Comparison of ENCODE assay signal across 8 cellular contexts in the genomic region with DNA sequence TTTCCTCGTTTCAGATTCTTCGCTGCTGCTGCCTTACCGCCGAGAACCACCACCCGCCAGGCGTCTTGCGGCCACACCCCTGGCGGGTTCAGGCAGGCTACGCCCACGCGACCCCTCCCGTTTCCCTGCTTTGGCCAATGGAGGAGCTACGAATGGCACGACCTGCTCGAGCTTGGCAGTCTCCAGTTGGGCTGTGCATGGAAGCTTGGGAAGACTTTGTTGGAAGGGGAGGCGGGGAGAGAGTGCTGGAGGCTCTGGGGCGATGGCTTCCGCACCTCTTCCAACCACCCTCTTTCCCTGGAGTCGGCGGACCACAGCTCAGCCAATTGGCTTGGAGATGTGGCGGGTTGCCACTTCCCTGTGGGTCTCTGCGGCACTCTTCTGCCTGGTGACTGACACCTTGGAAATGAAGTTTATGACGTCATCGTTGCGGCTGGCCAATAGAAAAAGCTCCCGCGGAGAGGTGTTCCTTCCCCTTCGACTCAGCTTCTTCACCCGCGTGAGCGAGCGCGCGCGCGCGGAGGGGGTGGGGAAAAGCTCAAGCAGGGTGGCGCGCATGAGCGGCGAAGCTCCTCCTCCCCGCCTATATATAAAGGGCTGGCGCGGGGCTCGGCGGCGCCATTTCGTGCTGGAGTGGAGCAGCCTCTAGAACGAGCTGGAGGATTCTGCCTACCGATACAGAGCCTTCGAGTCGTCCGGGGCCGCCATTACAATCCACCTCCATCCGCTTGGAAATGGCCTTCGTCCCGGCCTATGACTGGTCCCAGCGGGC. TPM values are rescaled to one million over a fixed set of nuclear protein-coding genes. Genes with fewer than 3 reads are reported as not detected.
DNase-seq lines count a peak whose midpoint lies in the region; ATAC-seq, FAIRE-seq and TF ChIP-seq lines count a peak whose summit lies in the region.

No MANE protein-coding gene starts in this region.

- peak overlapping the region; percentile 98 to 99 for H3K27ac ChIP-seq in small intestine (ENCODE audit: low read depth in 1 of 2, low read length in 1 of 2)

- H3K36me3 Mint-ChIP-seq in WTC11: peaks cover 67% of the 10 kb centered on the region

- peak; percentile 100 for TF ChIP-seq POLR2A in GM18951 (IDR thresholded peaks at IDR 0.05; ENCODE audit: extremely low read depth, insufficient read depth, insufficient read length)

- peak; percentile 99 for DNase-seq in AG09309 (ENCODE audit: low read depth)
- DNase-seq in NCI-H2227 treated with DMSO at 0.1 percent for 48 hours (lab: John Stamatoyannopoulos, UW): peak; percentile 99
- DNase-seq in WTC11 (ENCODE audit: low spot score): peak; percentile 99
- DNase-seq in cardiac fibroblast (ENCODE audit: low read depth in 2 of 2): peak; percentile 100
- DNase-seq in iPS-NIHi7 (ENCODE audit: extremely low spot score): peak; percentile 87
- peak; percentile 100 for DNase-seq in small intestine

- peak overlapping the region; percentile 98 for H3K4me3 Mint-ChIP-seq in WTC11

- POLR2A ChIA-PET in WTC11 (lab: Charles Lee): interaction anchor here (0.6 to 7.0 kb wide), 49 partner anchors 9 to 1980 kb away, joined by 3 to 146 read pairs (median 4); partner anchors contain the start of genes ATP6V1G2, B3GALT4, CUTA and HLA-DMA

- peaks cover 1 to 5% of the 10 kb centered on the region in 2 donors for H3K4me1 ChIP-seq in small intestine (ENCODE audit: control insufficient read depth in 2 of 2, insufficient read depth in 1 of 2, low read depth in 1 of 2, low read length in 1 of 2)

- peak overlapping the region; percentile 100 for H3K27ac Mint-ChIP-seq in WTC11

- H3K27me3 Mint-ChIP-seq in WTC11 (ENCODE audit: low read depth): peaks cover 4% of the 10 kb centered on the region; the same call in 1 of the 2 replicates

- peak; percentile 5 for TF ChIP-seq CTCF in AG09309 (IDR thresholded peaks at IDR 0.05; ENCODE audit: control insufficient read depth, insufficient read depth, low read depth, low read length, missing control alignments)
- no peak for TF ChIP-seq CTCF in WTC11 (IDR thresholded peaks at IDR 0.05)
- TF ChIP-seq CTCF in cardiac fibroblast (IDR thresholded peaks at IDR 0.05; ENCODE audit: low read depth, low read length): no peak

- in situ Hi-C loops in GM18951 (cut with MboI; ENCODE audit: low sequenced_read_pairs, unreplicated experiment): loop anchor here (5.0 kb wide), 1 partner anchor 84 kb away; no protein-coding TSS in a partner anchor

- CTCF ChIA-PET in WTC11 (lab: Charles Lee): interaction anchor here (0.7 to 11.8 kb wide), 22 partner anchors 9 to 696 kb away, joined by 3 to 205 read pairs (median 4); partner anchors contain the start of genes B3GALT4, HLA-DMA, PSMB9 and TAP1

- no peaks in the 10 kb centered on the region for H3K9me3 ChIP-seq in small intestine (ENCODE audit: control insufficient read depth, low read depth)

- H3K4me3 ChIP-seq in AG09309 (ENCODE audit: control insufficient read depth, low read depth, low read length) (peak overlapping the region; percentile 93), cardiac fibroblast (replicated peaks in 1 of 2; ENCODE audit: low read depth in 2 of 2, low read length in 2 of 2) (peak overlapping the region; percentile 96), small intestine (ENCODE audit: low read depth in 1 of 2, low read length in 2 of 2) (peak overlapping the region; percentile 90 to 97)

- peaks cover 32% of the 10 kb centered on the region for H3K4me1 Mint-ChIP-seq in WTC11

- FAIRE-seq in small intestine (lab: Jason Lieb, UNC): no peak

- no peaks in the 10 kb centered on the region for H3K9me3 Mint-ChIP-seq in WTC11

- peak; percentile 40 for ATAC-seq in HG03175 (IDR thresholded peaks at IDR 0.05; ENCODE audit: unreplicated experiment)
- ATAC-seq in WTC11: peak; percentile 56

- no peaks in the 10 kb centered on the region for H3K27me3 ChIP-seq in small intestine (ENCODE audit: control insufficient read depth in 2 of 2, insufficient read depth in 2 of 2, low read length in 2 of 2)

- WGBS in small intestine, 3 donors: 0% methylated on average over 54 to 58 of the region's 58 CpGs

- H3K36me3 ChIP-seq in small intestine (ENCODE audit: control insufficient read depth in 2 of 2, insufficient read depth in 2 of 2, low read length in 2 of 2): peaks cover 7 to 25% of the 10 kb centered on the region in 2 donors

TF ChIP-seq in WTC11, 78 proteins besides CTCF, POLR2A, EP300 and RAD21 (continues in another document):
- TF ChIP-seq, protein P1, sequence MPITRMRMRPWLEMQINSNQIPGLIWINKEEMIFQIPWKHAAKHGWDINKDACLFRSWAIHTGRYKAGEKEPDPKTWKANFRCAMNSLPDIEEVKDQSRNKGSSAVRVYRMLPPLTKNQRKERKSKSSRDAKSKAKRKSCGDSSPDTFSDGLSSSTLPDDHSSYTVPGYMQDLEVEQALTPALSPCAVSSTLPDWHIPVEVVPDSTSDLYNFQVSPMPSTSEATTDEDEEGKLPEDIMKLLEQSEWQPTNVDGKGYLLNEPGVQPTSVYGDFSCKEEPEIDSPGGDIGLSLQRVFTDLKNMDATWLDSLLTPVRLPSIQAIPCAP (CRISPR knock-in tag; IDR thresholded peaks at IDR 0.05): peak; percentile 72; the same call in 1 of the 2 replicates
- TF ChIP-seq, protein P2, sequence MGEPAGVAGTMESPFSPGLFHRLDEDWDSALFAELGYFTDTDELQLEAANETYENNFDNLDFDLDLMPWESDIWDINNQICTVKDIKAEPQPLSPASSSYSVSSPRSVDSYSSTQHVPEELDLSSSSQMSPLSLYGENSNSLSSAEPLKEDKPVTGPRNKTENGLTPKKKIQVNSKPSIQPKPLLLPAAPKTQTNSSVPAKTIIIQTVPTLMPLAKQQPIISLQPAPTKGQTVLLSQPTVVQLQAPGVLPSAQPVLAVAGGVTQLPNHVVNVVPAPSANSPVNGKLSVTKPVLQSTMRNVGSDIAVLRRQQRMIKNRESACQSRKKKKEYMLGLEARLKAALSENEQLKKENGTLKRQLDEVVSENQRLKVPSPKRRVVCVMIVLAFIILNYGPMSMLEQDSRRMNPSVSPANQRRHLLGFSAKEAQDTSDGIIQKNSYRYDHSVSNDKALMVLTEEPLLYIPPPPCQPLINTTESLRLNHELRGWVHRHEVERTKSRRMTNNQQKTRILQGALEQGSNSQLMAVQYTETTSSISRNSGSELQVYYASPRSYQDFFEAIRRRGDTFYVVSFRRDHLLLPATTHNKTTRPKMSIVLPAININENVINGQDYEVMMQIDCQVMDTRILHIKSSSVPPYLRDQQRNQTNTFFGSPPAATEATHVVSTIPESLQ (CRISPR knock-in tag; IDR thresholded peaks at IDR 0.05): no peak
- TF ChIP-seq ZNF396 (CRISPR knock-in tag; IDR thresholded peaks at IDR 0.05; ENCODE audit: borderline replicate concordance) (no peak), GABPB1 (CRISPR knock-in tag; IDR thresholded peaks at IDR 0.05) (0 out of 2 replicates have a peak, but pooled peaks have one; percentile 26), SMAD3 (CRISPR knock-in tag; IDR thresholded peaks at IDR 0.05; ENCODE audit: borderline replicate concordance) (no peak), ESRRA (CRISPR knock-in tag; IDR thresholded peaks at IDR 0.05; ENCODE audit: borderline replicate concordance) (no peak), NR2C2 (CRISPR knock-in tag; IDR thresholded peaks at IDR 0.05) (no peak), ZNF138 (CRISPR knock-in tag; conservative IDR thresholded peaks at IDR 0.05) (no peak), FOXP1 (CRISPR knock-in tag; IDR thresholded peaks at IDR 0.05; ENCODE audit: borderline replicate concordance) (no peak), SP1 (CRISPR knock-in tag; conservative IDR thresholded peaks at IDR 0.05) (peak; percentile 63), ZNF263 (CRISPR knock-in tag; IDR thresholded peaks at IDR 0.05; ENCODE audit: low read depth) (no peak), IRF2 (CRISPR knock-in tag; IDR thresholded peaks at IDR 0.05; ENCODE audit: borderline replicate concordance, low read depth) (no peak), ZNF232 (CRISPR knock-in tag; IDR thresholded peaks at IDR 0.05) (0 out of 2 replicates have a peak, but pooled peaks have one; percentile 46), ZNF317 (CRISPR knock-in tag; IDR thresholded peaks at IDR 0.05; ENCODE audit: borderline replicate concordance, low read depth) (no peak), FOXK1 (CRISPR knock-in tag; IDR thresholded peaks at IDR 0.05) (peak; percentile 60; the same call in 1 of the 2 replicates), STAT6 (CRISPR knock-in tag; conservative IDR thresholded peaks at IDR 0.05; ENCODE audit: low read depth) (no peak)
- TF ChIP-seq, protein P3, sequence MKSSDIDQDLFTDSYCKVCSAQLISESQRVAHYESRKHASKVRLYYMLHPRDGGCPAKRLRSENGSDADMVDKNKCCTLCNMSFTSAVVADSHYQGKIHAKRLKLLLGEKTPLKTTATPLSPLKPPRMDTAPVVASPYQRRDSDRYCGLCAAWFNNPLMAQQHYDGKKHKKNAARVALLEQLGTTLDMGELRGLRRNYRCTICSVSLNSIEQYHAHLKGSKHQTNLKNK (CRISPR knock-in tag; IDR thresholded peaks at IDR 0.05): peak; percentile 80

RNA-seq across cellular contexts. Expression of gene BRD2, which starts 3.4 kb away (rescaled TPM):
- total RNA-seq in WTC11 (2021): 206 to 222 TPM (median 214 TPM) in 3 replicates
- 10 to 100 TPM; 76.2 to 95.6 (median 85.7) TPM for polyA plus RNA-seq in small intestine

RNA-seq across cellular contexts. Expression of gene HLA-DMA, which starts 18.9 kb away (rescaled TPM):
- 6.0 to 9.3 TPM (median 6.6 TPM) in 3 replicates for total RNA-seq in WTC11 (2021)
- 100 to 1,000 TPM in 1 of 3 donors, 10 to 100 TPM in 2; 60.4 to 111 (median 76.5) TPM for polyA plus RNA-seq in small intestine

RNA-seq across cellular contexts. Expression of gene HLA-DMB, which starts 30.9 kb away (rescaled TPM):
- total RNA-seq in WTC11 (2021): 1.1 to 2.7 TPM (median 2.3 TPM) in 3 replicates
- polyA plus RNA-seq in small intestine: 10 to 100 TPM; 22.8 to 60.5 (median 34.7) TPM

RNA-seq across cellular contexts. Expression of gene HLA-DOA, which starts 37.6 kb away (rescaled TPM):
- total RNA-seq in WTC11 (2021): 13.6 to 24.6 TPM (median 24.4 TPM) in 3 replicates
- 1 to 10 TPM in 1 of 3 donors, under 1 TPM in 2; 0.22 to 5.9 (median 0.81) TPM for polyA plus RNA-seq in small intestine

Comparison
In these comparisons a context has a peak if more than half of its experiments do, and no peak if none do; other contexts are left out.
1. Peak in every context shown above with its lines: DNase-seq, ATAC-seq, H3K4me3 ChIP-seq and H3K27ac ChIP-seq.